ENCODE assay signal across 10 cellular contexts in genomic region chr16:67284699-67285646, GRCh38. TPM values are rescaled to one million over a fixed set of nuclear protein-coding genes. Genes with fewer than 3 reads are reported as not detected.
DNase-seq lines count a peak whose midpoint lies in the region; TF ChIP-seq lines count a peak whose summit lies in the region.
"Had no signal": no experiment of that assay in that cellular context is flagged by ENCODE, and none has a peak within 500 bp of the region (broad histone marks: within the 10 kb centered on the region; RNA-seq: fewer than 3 reads in every experiment).

No MANE protein-coding gene starts in this region.

- no peaks in the 10 kb centered on the region for H3K4me1 ChIP-seq in left ventricle myocardium inferior
- H3K4me1 ChIP-seq in stomach = peaks cover 0 to 7% (median 5%) of the 10 kb centered on the region in 4 donors
- no peaks in the 10 kb centered on the region for H3K4me1 ChIP-seq in uterus

- H3K9me3 ChIP-seq in left ventricle myocardium inferior (replicated peaks) (no peaks in the 10 kb centered on the region), stomach (no peaks in the 10 kb centered on the region), uterus (no peaks in the 10 kb centered on the region)
- H3K9me3 ChIP-seq: neutrophil had no signal

- DNase-seq in DMS53 (lab: John Stamatoyannopoulos, UW) (peak; percentile 22), DMS53 treated with DMSO at 0.1 percent for 48 hours (lab: John Stamatoyannopoulos, UW; ENCODE audit: unreplicated experiment) (no peak), SK-N-DZ (ENCODE audit: low spot score) (peak; percentile 50), left ventricle myocardium inferior (no peak), stomach (peak; percentile 61), NCI-H1694 (lab: John Stamatoyannopoulos, UW) (no peak), uterus (no peak), T1000 (lab: John Stamatoyannopoulos, UW) (no peak)
- DNase-seq: activated B cell treated with CpG ODN at 0.5 μM for 24 hours had no signal

- WGBS in stomach, 5 donors = 59 to 88% (median 69%) methylated on average over 21 to 34 of the region's 34 CpGs

- H3K4me3 ChIP-seq in left ventricle myocardium inferior = no peak overlapping the region
- no peak overlapping the region for H3K4me3 ChIP-seq in stomach
- H3K4me3 ChIP-seq in uterus = no peak overlapping the region

- H3K27me3 ChIP-seq in left ventricle myocardium inferior (ENCODE audit: low read depth) (no peaks in the 10 kb centered on the region), stomach (no peaks in the 10 kb centered on the region), uterus (no peaks in the 10 kb centered on the region)
- H3K27me3 ChIP-seq: neutrophil had no signal

- H3K27ac ChIP-seq in left ventricle myocardium inferior (replicated peaks) (no peak overlapping the region), stomach (no peak overlapping the region), uterus (no peak overlapping the region)
- H3K27ac ChIP-seq: neutrophil had no signal

- no peak for TF ChIP-seq EP300 in stomach (IDR thresholded peaks at IDR 0.05)

- H3K36me3 ChIP-seq in left ventricle myocardium inferior (no peaks in the 10 kb centered on the region), stomach (peaks cover 0 to 9% (median 1%) of the 10 kb centered on the region in 4 donors), uterus (no peaks in the 10 kb centered on the region)
- H3K36me3 ChIP-seq: neutrophil had no signal

- intact Hi-C loops in left ventricle myocardium inferior (cut with micrococcal nuclease) (no loop called here), stomach (cut with DNase I; ENCODE audit: low total_unique reads) (no loop called here), uterus (cut with DNase I; ENCODE audit: low total_unique reads) (no loop called here)

- TF ChIP-seq CTCF in left ventricle myocardium inferior (IDR thresholded peaks at IDR 0.05; ENCODE audit: borderline replicate concordance) (peak; percentile 61), stomach (IDR thresholded peaks at IDR 0.05) (peak in 5 of 7 experiments; percentile 29 to 52 (median 42)), uterus (IDR thresholded peaks at IDR 0.05) (peak in 1 of 4 experiments; percentile 20)

- no peak for TF ChIP-seq POLR2A in stomach (IDR thresholded peaks at IDR 0.05)
- TF ChIP-seq POLR2A in uterus (IDR thresholded peaks at IDR 0.05) = no peak

RNA-seq across cellular contexts. Expression of gene PLEKHG4, which starts 5.6 kb away (rescaled TPM):
- polyA plus RNA-seq in SK-N-DZ (2014; cell fraction: cytosol; rRNA removed) = 40.7 and 45.1 TPM in 2 replicates
- 187 and 192 TPM in 2 replicates for polyA plus RNA-seq in SK-N-DZ (2014; cell fraction: nucleus; rRNA removed)
- total RNA-seq in left ventricle myocardium inferior (1.1 TPM), stomach (10 to 100 TPM in 2 of 5 donors, 1 to 10 TPM in 3; 2.3 to 57.1 (median 8.1) TPM), uterus (10 to 100 TPM in 2 of 4 donors, 1 to 10 TPM in 2; 6.8 to 45.3 (median 17.1) TPM)
- 1 to 10 TPM; 2.5 to 10.0 (median 3.1) TPM for polyA plus RNA-seq in stomach

RNA-seq across cellular contexts. Expression of gene SLC9A5, which starts 36.2 kb away (rescaled TPM):
- polyA plus RNA-seq in SK-N-DZ (2014; cell fraction: cytosol; rRNA removed) = 1.7 TPM in 2 replicates
- polyA plus RNA-seq in SK-N-DZ (2014; cell fraction: nucleus; rRNA removed) = 8.7 and 11.9 TPM in 2 replicates
- total RNA-seq in left ventricle myocardium inferior = 1.3 TPM
- 1 to 10 TPM in 2 of 5 donors, under 1 TPM in 2, not detected in 1; 0.89 to 5.3 (median 2.6) TPM for total RNA-seq in stomach
- polyA plus RNA-seq in stomach = under 1 TPM; 0.19 to 0.43 (median 0.31) TPM
- 1 to 10 TPM in 2 of 4 donors, under 1 TPM in 1, not detected in 1; 0.55 to 1.9 (median 1.3) TPM for total RNA-seq in uterus

RNA-seq across cellular contexts. Expression of gene FHOD1, which starts 37.7 kb away (rescaled TPM):
- polyA plus RNA-seq in SK-N-DZ (2014; cell fraction: cytosol; rRNA removed) = 15.7 and 18.3 TPM in 2 replicates
- polyA plus RNA-seq in SK-N-DZ (2014; cell fraction: nucleus; rRNA removed) = 50.0 and 79.1 TPM in 2 replicates
- 18.0 TPM for total RNA-seq in left ventricle myocardium inferior
- total RNA-seq in stomach = 100 to 1,000 TPM in 1 of 5 donors, 10 to 100 TPM in 3, 1 to 10 TPM in 1; 6.1 to 101 (median 25.9) TPM
- polyA plus RNA-seq in stomach = 10 to 100 TPM; 12.8 to 19.2 (median 15.7) TPM
- total RNA-seq in uterus = 10 to 100 TPM in 3 of 4 donors, 1 to 10 TPM in 1; 2.3 to 37.6 (median 11.8) TPM

RNA-seq across cellular contexts. Expression of gene KCTD19, which starts 41.6 kb away (rescaled TPM):
- not detected in 2 replicates for polyA plus RNA-seq in SK-N-DZ (2014; cell fraction: cytosol; rRNA removed)
- polyA plus RNA-seq in SK-N-DZ (2014; cell fraction: nucleus; rRNA removed) = 0.36 TPM in 1 of 2 replicates, not detected in the other
- total RNA-seq in left ventricle myocardium inferior = not detected
- total RNA-seq in stomach = 1 to 10 TPM in 2 of 5 donors, not detected in 3; 2.2 to 3.3 TPM
- polyA plus RNA-seq in stomach = under 1 TPM in 1 of 3 donors, not detected in 2; 0.03 TPM
- 1 to 10 TPM in 1 of 4 donors, under 1 TPM in 2, not detected in 1; 0.51 to 1.0 (median 0.55) TPM for total RNA-seq in uterus
- total RNA-seq: activated B cell treated with CpG ODN at 0.5 μM for 24 hours had no signal

RNA-seq across cellular contexts. Expression of gene LRRC36, which starts 41.6 kb away (rescaled TPM):
- polyA plus RNA-seq in SK-N-DZ (2014; cell fraction: cytosol; rRNA removed) = not detected in 2 replicates
- polyA plus RNA-seq in SK-N-DZ (2014; cell fraction: nucleus; rRNA removed) = not detected in 2 replicates
- total RNA-seq in left ventricle myocardium inferior (not detected), stomach (10 to 100 TPM in 1 of 5 donors, under 1 TPM in 1, not detected in 3; 0.73 to 33.0 TPM), uterus (1 to 10 TPM in 1 of 4 donors, under 1 TPM in 1, not detected in 2; 0.46 to 2.8 TPM)
- polyA plus RNA-seq in stomach = 1 to 10 TPM in 1 of 3 donors, under 1 TPM in 1, not detected in 1; 0.37 to 1.2 TPM

Comparison
In these comparisons a context has a peak if more than half of its experiments do, and no peak if none do; other contexts are left out.
1. DNase-seq: peak in DMS53 (single experiment), SK-N-DZ (single experiment) and stomach (single experiment); none in DMS53 treated with DMSO at 0.1 percent for 48 hours (single experiment), left ventricle myocardium inferior (single experiment), NCI-H1694 (single experiment), uterus (0 of 2) and T1000 (single experiment).